ENCODE assay signal across 22 cellular contexts in genomic region chr10:103740683-103741082, GRCh38.
DNase-seq lines count a peak whose midpoint lies in the region; ATAC-seq and TF ChIP-seq lines count a peak whose summit lies in the region.
"Had no signal": no experiment of that assay in that cellular context is flagged by ENCODE, and none has a peak within 500 bp of the region (broad histone marks: within the 10 kb centered on the region; RNA-seq: fewer than 3 reads in every experiment).

No MANE protein-coding gene starts in this region.

- TF ChIP-seq CTCF in MCF 10A (IDR thresholded peaks at IDR 0.05; ENCODE audit: unreplicated experiment) = no peak
- no peak for TF ChIP-seq CTCF in breast epithelium (IDR thresholded peaks at IDR 0.05)
- TF ChIP-seq CTCF in tibial nerve (IDR thresholded peaks at IDR 0.05) = no peak

- CTCF ChIA-PET in MCF 10A (lab: Yijun Ruan, JAX) = interaction anchor here (0.5 to 5.4 kb wide), 4 partner anchors 11 to 161 kb away, joined by 3 to 22 read pairs (median 3); no protein-coding TSS in a partner anchor

- H3K36me3 Mint-ChIP-seq in MCF 10A (ENCODE audit: insufficient read depth, unreplicated experiment) = peaks cover under 1% of the 10 kb centered on the region

- TF ChIP-seq EP300 in tibial nerve (IDR thresholded peaks at IDR 0.05) = no peak

- peak overlapping the region; percentile 54 for H3K27ac Mint-ChIP-seq in MCF 10A (ENCODE audit: low read depth, unreplicated experiment)
- H3K27ac Mint-ChIP-seq: activated T-cell treated with anti-CD3 and anti-CD28 coated beads, Interleukin-2, amount 50 U/mL, for 72 hours; type B pancreatic cell had no signal

- H3K4me1 ChIP-seq in breast epithelium (peaks cover 0 to 3% of the 10 kb centered on the region in 2 donors), mesodermal cell (ENCODE audit: control insufficient read depth, insufficient read depth, low read length, poor library complexity, severe bottlenecking) (peaks cover 57% of the 10 kb centered on the region), tibial nerve (peaks cover 0 to 63% (median 17%) of the 10 kb centered on the region in 4 donors)
- H3K4me1 ChIP-seq: HAP-1 had no signal

- intact Hi-C loops in MCF 10A (cut with micrococcal nuclease) = no loop called here
- intact Hi-C loops in breast epithelium (cut with DNase I; ENCODE audit: low total_unique reads) = no loop called here

- ATAC-seq in GM21526 (IDR thresholded peaks at IDR 0.05; ENCODE audit: low FRiP score, unreplicated experiment) = no peak
- no peak for ATAC-seq in HG03469 (IDR thresholded peaks at IDR 0.05; ENCODE audit: unreplicated experiment)
- ATAC-seq: activated T-cell treated with anti-CD3 and anti-CD28 coated beads, Interleukin-2, amount 50 U/mL, for 72 hours had no signal

- no peaks in the 10 kb centered on the region for H3K27me3 ChIP-seq in breast epithelium
- H3K27me3 ChIP-seq in tibial nerve = no peaks in the 10 kb centered on the region

- POLR2A ChIA-PET in MCF 10A (lab: Yijun Ruan, JAX) = interaction anchor here (1.8 kb wide), 1 partner anchor 114 kb away, joined by 4 read pairs; no protein-coding TSS in a partner anchor

- no peaks in the 10 kb centered on the region for H3K9me3 Mint-ChIP-seq in MCF 10A (ENCODE audit: unreplicated experiment)
- H3K9me3 Mint-ChIP-seq: activated T-cell treated with anti-CD3 and anti-CD28 coated beads, Interleukin-2, amount 50 U/mL, for 72 hours; type B pancreatic cell had no signal

- H3K27ac ChIP-seq in breast epithelium (no peak overlapping the region), epithelial cell of prostate (peak overlapping the region; percentile 97), mesodermal cell (ENCODE audit: low read depth, low read length, severe bottlenecking) (peak overlapping the region; percentile 91), tibial nerve (peak overlapping the region in 3 of 4 donors; percentile 11 to 76 (median 69))
- H3K27ac ChIP-seq: 22Rv1, C4-2B had no signal

- H3K4me3 Mint-ChIP-seq in MCF 10A (ENCODE audit: unreplicated experiment) = no peak overlapping the region
- H3K4me3 Mint-ChIP-seq: activated T-cell treated with anti-CD3 and anti-CD28 coated beads, Interleukin-2, amount 50 U/mL, for 72 hours; type B pancreatic cell had no signal

- no peaks in the 10 kb centered on the region for H3K27me3 Mint-ChIP-seq in MCF 10A (ENCODE audit: insufficient read depth, unreplicated experiment)
- H3K27me3 Mint-ChIP-seq: type B pancreatic cell had no signal

- 88 to 100% methylated on average over 1 of the region's 3 CpGs for WGBS in mesodermal cell (ENCODE audit: insufficient coverage in 2 of 2), 2 experiments
- 62 to 71% methylated on average over 3 of the region's 3 CpGs for WGBS in tibial nerve, 2 donors

- H3K36me3 ChIP-seq in breast epithelium = no peaks in the 10 kb centered on the region
- peaks cover 27% of the 10 kb centered on the region for H3K36me3 ChIP-seq in mesodermal cell (ENCODE audit: control insufficient read depth, insufficient read depth, low read length)
- no peaks in the 10 kb centered on the region for H3K36me3 ChIP-seq in tibial nerve
- H3K36me3 ChIP-seq: HAP-1 had no signal

- peaks cover 24% of the 10 kb centered on the region for H3K4me1 Mint-ChIP-seq in MCF 10A (ENCODE audit: insufficient read depth, unreplicated experiment)

- H3K9me3 ChIP-seq in breast epithelium = no peaks in the 10 kb centered on the region
- no peaks in the 10 kb centered on the region for H3K9me3 ChIP-seq in mesodermal cell (ENCODE audit: control insufficient read depth, low read length)
- H3K9me3 ChIP-seq in tibial nerve = no peaks in the 10 kb centered on the region
- H3K9me3 ChIP-seq: HAP-1 had no signal

- H3K4me3 ChIP-seq in breast epithelium = no peak overlapping the region
- no peak overlapping the region for H3K4me3 ChIP-seq in mesodermal cell (ENCODE audit: extremely low read depth, insufficient read depth, low read length, poor library complexity, severe bottlenecking)
- no peak overlapping the region for H3K4me3 ChIP-seq in tibial nerve
- H3K4me3 ChIP-seq: HAP-1 had no signal

- no peak for DNase-seq in MCF 10A (ENCODE audit: unreplicated experiment)
- DNase-seq in breast epithelium (ENCODE audit: low spot score in 2 of 2) = no peak
- DNase-seq in epithelial cell of prostate (ENCODE audit: low read depth, low spot score) = no peak
- DNase-seq in tibial nerve (ENCODE audit: low spot score in 2 of 2) = no peak
- DNase-seq in superior temporal gyrus (ENCODE audit: extremely low spot score) = no peak
- DNase-seq: activated CD4-positive, alpha-beta T cell treated with anti-CD3 and anti-CD28 coated beads, Interleukin-2, amount 50 U/mL, for 48 hours; activated CD4-positive, CD25-positive, alpha-beta regulatory T cell treated with anti-CD3 and anti-CD28 coated beads, Interleukin-2, amount 50 U/mL, for 72 hours; activated naive CD4-positive, alpha-beta T cell treated with Interleukin-2 at 50 U/mL for 16 hours; activated T-cell treated with anti-CD3 and anti-CD28 coated beads, Interleukin-2, amount 50 U/mL, for 72 hours; cerebellar nuclear complex; COR-L47; Kasumi-1; NCI-H2107; NCI-H446 treated with DMSO at 0.1 percent for 48 hours; stimulated activated CD4-positive, alpha-beta T cell treated with anti-CD3 and anti-CD28 coated beads, Interleukin-4, amount 100 ng/mL, for 24 hours had no signal

- no peak for TF ChIP-seq POLR2A in breast epithelium (IDR thresholded peaks at IDR 0.05)
- no peak for TF ChIP-seq POLR2A in tibial nerve (IDR thresholded peaks at IDR 0.05)

- no TSS peak for BruUV-seq in MCF 10A (replicated peaks; lab: Mats Ljungman, UMichigan)

Comparison
In these comparisons a context has a peak if more than half of its experiments do, and no peak if none do; other contexts are left out.
1. H3K27ac ChIP-seq: peak in epithelial cell of prostate (single experiment), mesodermal cell (single experiment) and tibial nerve (3 of 4); none in breast epithelium (0 of 2).